ENCODE assay signal across 1 cellular context in the genomic region with DNA sequence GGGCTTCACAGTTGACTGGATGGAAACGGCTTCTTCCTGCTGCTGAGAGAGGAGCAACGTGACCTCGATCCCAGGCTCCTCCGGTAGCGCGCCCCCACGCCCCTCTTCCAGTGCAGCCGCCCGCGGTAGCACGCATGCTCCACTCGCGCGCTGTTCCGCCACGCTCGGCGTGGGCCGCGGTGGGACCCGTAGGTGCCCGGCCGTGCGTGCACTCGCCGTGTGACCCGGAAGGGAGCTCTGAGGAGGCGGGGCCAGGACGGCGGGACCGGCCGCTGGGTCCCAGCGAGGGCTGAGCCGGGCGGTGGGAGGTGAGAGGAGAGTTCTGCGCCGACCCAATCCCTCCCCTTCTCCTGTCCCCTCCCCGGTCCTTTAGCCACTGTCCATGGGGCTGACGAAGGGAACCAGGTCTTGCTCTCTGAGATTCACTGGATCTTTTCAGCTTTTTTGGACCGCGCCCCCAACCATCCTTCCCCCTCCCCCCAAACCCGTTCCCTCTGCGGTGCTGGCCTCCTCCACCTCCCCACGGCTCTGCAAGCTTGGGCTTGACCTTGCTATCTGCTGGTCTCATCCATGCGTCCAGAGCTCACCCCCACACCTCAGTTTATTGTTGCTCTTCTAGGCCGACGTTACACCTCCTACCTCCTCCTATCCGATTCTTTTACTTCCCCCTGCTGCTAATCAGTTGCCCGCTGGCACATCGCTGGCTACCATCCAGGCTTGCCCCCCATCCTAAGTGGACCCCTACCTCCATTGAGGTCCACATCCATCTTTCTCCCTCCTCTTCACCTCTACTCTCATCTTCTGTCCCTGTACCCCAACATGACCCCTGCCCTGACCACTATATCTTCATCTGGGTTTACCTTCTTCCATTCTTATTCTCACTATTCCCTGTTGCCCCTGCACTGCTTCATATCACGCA.
TF ChIP-seq lines count a peak whose summit lies in the region.

A gene (plus strand): TSS at position 255 of the 919 bp plus-strand sequence. CDS start 2,115 bp downstream, outside the sequence.

TF ChIP-seq in WTC11, 78 proteins besides CTCF, POLR2A, EP300 and RAD21 (continued from another document):
- TF ChIP-seq, protein P1, sequence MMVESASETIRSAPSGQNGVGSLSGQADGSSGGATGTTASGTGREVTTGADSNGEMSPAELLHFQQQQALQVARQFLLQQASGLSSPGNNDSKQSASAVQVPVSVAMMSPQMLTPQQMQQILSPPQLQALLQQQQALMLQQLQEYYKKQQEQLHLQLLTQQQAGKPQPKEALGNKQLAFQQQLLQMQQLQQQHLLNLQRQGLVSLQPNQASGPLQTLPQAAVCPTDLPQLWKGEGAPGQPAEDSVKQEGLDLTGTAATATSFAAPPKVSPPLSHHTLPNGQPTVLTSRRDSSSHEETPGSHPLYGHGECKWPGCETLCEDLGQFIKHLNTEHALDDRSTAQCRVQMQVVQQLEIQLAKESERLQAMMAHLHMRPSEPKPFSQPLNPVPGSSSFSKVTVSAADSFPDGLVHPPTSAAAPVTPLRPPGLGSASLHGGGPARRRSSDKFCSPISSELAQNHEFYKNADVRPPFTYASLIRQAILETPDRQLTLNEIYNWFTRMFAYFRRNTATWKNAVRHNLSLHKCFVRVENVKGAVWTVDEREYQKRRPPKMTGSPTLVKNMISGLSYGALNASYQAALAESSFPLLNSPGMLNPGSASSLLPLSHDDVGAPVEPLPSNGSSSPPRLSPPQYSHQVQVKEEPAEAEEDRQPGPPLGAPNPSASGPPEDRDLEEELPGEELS (CRISPR knock-in tag; IDR thresholded peaks at IDR 0.05): peak; percentile 59
- peak; percentile 89; the same call in 1 of the 2 replicates for TF ChIP-seq PRRX2 (CRISPR knock-in tag; IDR thresholded peaks at IDR 0.05)
- TF ChIP-seq, protein P2, sequence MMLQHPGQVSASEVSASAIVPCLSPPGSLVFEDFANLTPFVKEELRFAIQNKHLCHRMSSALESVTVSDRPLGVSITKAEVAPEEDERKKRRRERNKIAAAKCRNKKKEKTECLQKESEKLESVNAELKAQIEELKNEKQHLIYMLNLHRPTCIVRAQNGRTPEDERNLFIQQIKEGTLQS (CRISPR knock-in tag; conservative IDR thresholded peaks at IDR 0.05): no peak
- peak; percentile 52; the same call in 1 of the 2 replicates for TF ChIP-seq ZNF232 (CRISPR knock-in tag; IDR thresholded peaks at IDR 0.05)
- TF ChIP-seq GTF2I (CRISPR knock-in tag; conservative IDR thresholded peaks at IDR 0.05): no peak
- no peak for TF ChIP-seq NR1H2 (CRISPR knock-in tag; IDR thresholded peaks at IDR 0.05)
- peak; percentile 67; the same call in 1 of the 2 replicates for TF ChIP-seq FOXP1 (CRISPR knock-in tag; IDR thresholded peaks at IDR 0.05; ENCODE audit: borderline replicate concordance)
- TF ChIP-seq SP1 (CRISPR knock-in tag; conservative IDR thresholded peaks at IDR 0.05): peak; percentile 94
- TF ChIP-seq EMX1 (CRISPR knock-in tag; IDR thresholded peaks at IDR 0.05): peak; percentile 66
- no peak for TF ChIP-seq ATF1 (CRISPR knock-in tag; IDR thresholded peaks at IDR 0.05)
- TF ChIP-seq, protein P3, sequence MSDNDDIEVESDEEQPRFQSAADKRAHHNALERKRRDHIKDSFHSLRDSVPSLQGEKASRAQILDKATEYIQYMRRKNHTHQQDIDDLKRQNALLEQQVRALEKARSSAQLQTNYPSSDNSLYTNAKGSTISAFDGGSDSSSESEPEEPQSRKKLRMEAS (CRISPR knock-in tag; IDR thresholded peaks at IDR 0.05): peak; percentile 91
- TF ChIP-seq, protein P4, sequence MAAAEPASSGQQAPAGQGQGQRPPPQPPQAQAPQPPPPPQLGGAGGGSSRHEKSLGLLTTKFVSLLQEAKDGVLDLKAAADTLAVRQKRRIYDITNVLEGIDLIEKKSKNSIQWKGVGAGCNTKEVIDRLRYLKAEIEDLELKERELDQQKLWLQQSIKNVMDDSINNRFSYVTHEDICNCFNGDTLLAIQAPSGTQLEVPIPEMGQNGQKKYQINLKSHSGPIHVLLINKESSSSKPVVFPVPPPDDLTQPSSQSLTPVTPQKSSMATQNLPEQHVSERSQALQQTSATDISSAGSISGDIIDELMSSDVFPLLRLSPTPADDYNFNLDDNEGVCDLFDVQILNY (CRISPR knock-in tag; IDR thresholded peaks at IDR 0.05): peak; percentile 81
